Comparison of ENCODE assay signal across 9 cellular contexts in the genomic region with DNA sequence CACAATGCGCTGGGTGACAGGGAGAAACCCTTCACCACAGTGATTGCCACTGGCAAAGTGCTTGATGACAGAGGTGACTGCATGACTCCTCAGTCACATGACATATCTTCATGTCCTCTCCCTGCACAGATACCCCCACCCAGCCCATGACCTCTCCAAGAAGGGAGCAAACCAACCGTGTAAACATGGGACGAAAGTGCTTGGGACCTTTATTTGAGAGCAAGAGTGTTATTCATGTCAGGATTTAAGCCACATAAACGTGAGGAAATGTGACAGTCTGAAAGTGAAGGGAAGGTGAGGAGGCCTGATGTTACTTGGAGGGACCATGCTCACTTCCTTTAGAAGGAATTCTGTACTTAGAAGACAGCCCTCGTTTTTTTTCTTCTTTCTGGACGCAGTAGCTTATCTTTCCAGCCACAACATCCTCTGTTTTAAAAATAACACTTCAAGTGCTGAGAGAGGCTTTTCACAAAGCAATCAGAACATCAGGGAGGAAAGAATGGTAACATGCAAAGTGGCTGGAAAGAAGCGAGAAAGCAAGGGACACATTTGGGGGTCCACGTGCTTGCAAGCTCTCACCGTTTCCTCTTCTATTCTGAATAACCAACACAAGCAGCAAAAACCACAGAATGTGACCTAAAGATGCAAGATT. TPM values are rescaled to one million over a fixed set of nuclear protein-coding genes. Genes with fewer than 3 reads are reported as not detected.
DNase-seq lines count a peak whose midpoint lies in the region; FAIRE-seq and TF ChIP-seq lines count a peak whose summit lies in the region.
"Had no signal": no experiment of that assay in that cellular context is flagged by ENCODE, and none has a peak within 500 bp of the region (broad histone marks: within the 10 kb centered on the region; RNA-seq: fewer than 3 reads in every experiment).

No MANE protein-coding gene starts in this region.

- intact Hi-C loops in CD4-positive, alpha-beta memory T cell (cut with micrococcal nuclease): no loop called here

- peak overlapping the region; percentile 9 for H3K27ac ChIP-seq in CD8-positive, alpha-beta memory T cell (ENCODE audit: low read depth, low read length)
- no peak overlapping the region for H3K27ac ChIP-seq in CD4-positive, alpha-beta memory T cell (ENCODE audit: low read depth, low read length)

- peaks cover 0 to 67% (median 14%) of the 10 kb centered on the region in 3 donors for H3K36me3 Mint-ChIP-seq in CD8-positive, alpha-beta memory T cell
- H3K36me3 Mint-ChIP-seq in osteocyte (ENCODE audit: unreplicated experiment): peaks cover 21% of the 10 kb centered on the region
- H3K36me3 Mint-ChIP-seq in CD4-positive, alpha-beta memory T cell: peaks cover 25 to 45% of the 10 kb centered on the region in 2 donors

- CTCF ChIA-PET in CD8-positive, alpha-beta memory T cell (lab: Charles Lee): no interaction called here
- CTCF ChIA-PET in CD4-positive, alpha-beta memory T cell (lab: Charles Lee; ENCODE audit: partially characterized antibody): no interaction called here

- H3K4me1 Mint-ChIP-seq in CD8-positive, alpha-beta memory T cell: peaks cover 5 to 20% (median 9%) of the 10 kb centered on the region in 3 donors
- H3K4me1 Mint-ChIP-seq in osteocyte (ENCODE audit: unreplicated experiment): peaks cover 34% of the 10 kb centered on the region
- peaks cover 0 to 4% (median 0%) of the 10 kb centered on the region in 4 donors for H3K4me1 Mint-ChIP-seq in CD4-positive, alpha-beta memory T cell

- no peaks in the 10 kb centered on the region for H3K27me3 ChIP-seq in CD8-positive, alpha-beta memory T cell (ENCODE audit: insufficient read depth, low read length, poor library complexity, severe bottlenecking)
- no peaks in the 10 kb centered on the region for H3K27me3 ChIP-seq in CD4-positive, alpha-beta memory T cell (ENCODE audit: insufficient read depth, low read length)

- H3K4me3 Mint-ChIP-seq in CD8-positive, alpha-beta memory T cell: no peak overlapping the region
- peak overlapping the region; percentile 19 for H3K4me3 Mint-ChIP-seq in osteocyte (ENCODE audit: unreplicated experiment)
- H3K4me3 Mint-ChIP-seq in CD4-positive, alpha-beta memory T cell: peak overlapping the region in 1 of 8 donors; percentile 20

- H3K9me3 Mint-ChIP-seq in CD8-positive, alpha-beta memory T cell: no peaks in the 10 kb centered on the region
- H3K9me3 Mint-ChIP-seq in osteocyte (ENCODE audit: unreplicated experiment): peaks cover 4% of the 10 kb centered on the region
- H3K9me3 Mint-ChIP-seq in CD4-positive, alpha-beta memory T cell: no peaks in the 10 kb centered on the region

- TF ChIP-seq CTCF in fibroblast of pulmonary artery (IDR thresholded peaks at IDR 0.05; ENCODE audit: low read length, missing control alignments) (no peak), osteocyte (IDR thresholded peaks at IDR 0.05) (no peak), D721Med (IDR thresholded peaks at IDR 0.05; ENCODE audit: insufficient read depth, missing control alignments) (no peak)

- H3K9me3 ChIP-seq in CD8-positive, alpha-beta memory T cell (ENCODE audit: low read length): no peaks in the 10 kb centered on the region
- no peaks in the 10 kb centered on the region for H3K9me3 ChIP-seq in CD4-positive, alpha-beta memory T cell (ENCODE audit: control insufficient read depth in 1 of 2, low read length in 2 of 2)

- no peak for DNase-seq in CD8-positive, alpha-beta memory T cell
- peak; percentile 13 for DNase-seq in RPMI8226
- peak; percentile 54 for DNase-seq in fibroblast of pulmonary artery (ENCODE audit: low read depth)
- no peak for DNase-seq in osteocyte (ENCODE audit: extremely low spot score, unreplicated experiment)
- no peak for DNase-seq in DMS53 treated with DMSO at 0.1 percent for 48 hours (lab: John Stamatoyannopoulos, UW; ENCODE audit: unreplicated experiment)
- DNase-seq in D721Med (ENCODE audit: insufficient read length, low spot score): no peak
- DNase-seq in CD4-positive, alpha-beta memory T cell: no peak
- DNase-seq in NCI-H345 treated with DMSO at 0.1 percent for 48 hours (lab: John Stamatoyannopoulos, UW; ENCODE audit: unreplicated experiment): no peak
- DNase-seq: DND-41 had no signal

- peaks cover 11% of the 10 kb centered on the region for H3K36me3 ChIP-seq in CD8-positive, alpha-beta memory T cell (ENCODE audit: insufficient read depth, low read length)
- H3K36me3 ChIP-seq in CD4-positive, alpha-beta memory T cell (ENCODE audit: insufficient read depth, low read length): peaks cover 43% of the 10 kb centered on the region

- no peaks in the 10 kb centered on the region for H3K4me1 ChIP-seq in CD8-positive, alpha-beta memory T cell (ENCODE audit: insufficient read depth, low read length)
- H3K4me1 ChIP-seq in CD4-positive, alpha-beta memory T cell (ENCODE audit: insufficient read depth, low read length): no peaks in the 10 kb centered on the region

- H3K27ac Mint-ChIP-seq in CD8-positive, alpha-beta memory T cell: peak overlapping the region in 5 of 8 donors; percentile 39 to 90 (median 66)
- peak overlapping the region; percentile 95 for H3K27ac Mint-ChIP-seq in osteocyte (ENCODE audit: unreplicated experiment)
- peak overlapping the region in 2 of 7 donors; percentile 14 to 32 for H3K27ac Mint-ChIP-seq in CD4-positive, alpha-beta memory T cell

- H3K27me3 Mint-ChIP-seq in CD8-positive, alpha-beta memory T cell: no peaks in the 10 kb centered on the region
- H3K27me3 Mint-ChIP-seq in osteocyte (ENCODE audit: unreplicated experiment): no peaks in the 10 kb centered on the region
- H3K27me3 Mint-ChIP-seq in CD4-positive, alpha-beta memory T cell: no peaks in the 10 kb centered on the region

- no peak for FAIRE-seq in D721Med (lab: Jason Lieb, UNC)

- POLR2A ChIA-PET in CD8-positive, alpha-beta memory T cell (lab: Charles Lee): no interaction called here
- POLR2A ChIA-PET in CD4-positive, alpha-beta memory T cell (lab: Charles Lee; ENCODE audit: partially characterized antibody): no interaction called here

- no peak overlapping the region for H3K4me3 ChIP-seq in CD8-positive, alpha-beta memory T cell (ENCODE audit: low read length)
- no peak overlapping the region for H3K4me3 ChIP-seq in fibroblast of pulmonary artery (replicated peaks; ENCODE audit: low read depth, low read length)
- H3K4me3 ChIP-seq in CD4-positive, alpha-beta memory T cell (ENCODE audit: low read length in 2 of 2): no peak overlapping the region

RNA-seq across cellular contexts. Expression of a gene that starts 35.6 kb away (rescaled TPM):
- 10 to 100 TPM; 31.7 to 34.7 TPM for total RNA-seq in CD8-positive, alpha-beta memory T cell
- polyA plus RNA-seq in CD8-positive, alpha-beta memory T cell: 12.1 TPM
- 47.4 and 53.1 TPM in 2 replicates for total RNA-seq in osteocyte
- 10 to 100 TPM; 53.6 to 55.8 TPM for total RNA-seq in CD4-positive, alpha-beta memory T cell
- 10 to 100 TPM in 1 of 2 donors, 1 to 10 TPM in 1; 6.6 to 12.7 TPM for polyA plus RNA-seq in CD4-positive, alpha-beta memory T cell

RNA-seq across cellular contexts. Expression of a gene that starts 59.8 kb away (rescaled TPM):
- total RNA-seq in CD8-positive, alpha-beta memory T cell: not detected
- polyA plus RNA-seq in CD8-positive, alpha-beta memory T cell: not detected
- total RNA-seq in osteocyte: not detected in 2 replicates
- total RNA-seq in CD4-positive, alpha-beta memory T cell: not detected
- not detected for polyA plus RNA-seq in CD4-positive, alpha-beta memory T cell

Comparison
In these comparisons a context has a peak if more than half of its experiments do, and no peak if none do; other contexts are left out.
1. DNase-seq: peak in RPMI8226 (single experiment) and fibroblast of pulmonary artery (single experiment); none in CD8-positive, alpha-beta memory T cell (0 of 5), osteocyte (single experiment), DMS53 treated with DMSO at 0.1 percent for 48 hours (single experiment), D721Med (single experiment), CD4-positive, alpha-beta memory T cell (0 of 5) and NCI-H345 treated with DMSO at 0.1 percent for 48 hours (single experiment).